In genomic region chr17:3961564-3962047, GRCh38 we compare ENCODE assay signal across 10 cellular contexts. TPM values are rescaled to one million over a fixed set of nuclear protein-coding genes. Genes with fewer than 3 reads are reported as not detected.
DNase-seq lines count a peak whose midpoint lies in the region; ATAC-seq and TF ChIP-seq lines count a peak whose summit lies in the region.
"Had no signal": no experiment of that assay in that cellular context is flagged by ENCODE, and none has a peak within 500 bp of the region (broad histone marks: within the 10 kb centered on the region; RNA-seq: fewer than 3 reads in every experiment).

No MANE protein-coding gene starts in this region.

- no peaks in the 10 kb centered on the region for H3K27me3 ChIP-seq in CD4-positive, alpha-beta T cell (ENCODE audit: control insufficient read depth, insufficient read depth, low read length)
- no peaks in the 10 kb centered on the region for H3K27me3 ChIP-seq in OCI-LY3 (ENCODE audit: low read depth, low read length)
- H3K27me3 ChIP-seq in esophagus muscularis mucosa = peaks cover 0 to 44% (median 6%) of the 10 kb centered on the region in 4 donors
- peaks cover 26% of the 10 kb centered on the region for H3K27me3 ChIP-seq in SK-N-SH (ENCODE audit: insufficient read depth)

- CTCF ChIA-PET in CD4-positive, alpha-beta T cell (lab: Charles Lee) = interaction anchor here (0.7 to 2.7 kb wide), 3 partner anchors 10 to 49 kb away, joined by 3 to 8 read pairs (median 4); no protein-coding TSS in a partner anchor
- CTCF ChIA-PET in SK-N-SH (lab: Yijun Ruan, JAX) = interaction anchor here (1.1 to 2.3 kb wide), 3 partner anchors 18 to 97 kb away, joined by 3 to 12 read pairs (median 5); no protein-coding TSS in a partner anchor

- no peak for TF ChIP-seq EP300 in esophagus muscularis mucosa (IDR thresholded peaks at IDR 0.05)
- no peak for TF ChIP-seq EP300 in SK-N-SH (IDR thresholded peaks at IDR 0.05; ENCODE audit: borderline replicate concordance in 1 of 2, low read depth in 1 of 2, low read length in 1 of 2)

- H3K27ac ChIP-seq in CD4-positive, alpha-beta T cell (ENCODE audit: low read depth, low read length) = peak overlapping the region; percentile 53
- H3K27ac ChIP-seq in OCI-LY3 (ENCODE audit: low read length) = no peak overlapping the region; the same call in 1 of the 2 replicates
- peak overlapping the region in 3 of 4 donors; percentile 5 to 79 (median 10) for H3K27ac ChIP-seq in esophagus muscularis mucosa (replicated peaks in 1 of 4)
- no peak overlapping the region for H3K27ac ChIP-seq in SK-N-SH (ENCODE audit: low read depth in 2 of 2, low read length in 1 of 2)

- H3K4me1 ChIP-seq in OCI-LY3 (ENCODE audit: low read length) (peaks cover 46% of the 10 kb centered on the region), esophagus muscularis mucosa (peaks cover 31 to 68% (median 66%) of the 10 kb centered on the region in 4 donors), SK-N-SH (ENCODE audit: control insufficient read depth in 1 of 2, insufficient read depth in 2 of 2, low read depth in 1 of 2, low read length in 1 of 2) (peaks cover 0 to 9% of the 10 kb centered on the region in 2 experiments; a peak in 1 of 4 replicates)

- TF ChIP-seq RAD21 in SK-N-SH (IDR thresholded peaks at IDR 0.05; ENCODE audit: low read length) = no peak

- ATAC-seq in CD4-positive, alpha-beta T cell (ENCODE audit: poor library complexity) = no peak
- ATAC-seq: Panc1 had no signal

- peaks cover 58% of the 10 kb centered on the region for H3K36me3 Mint-ChIP-seq in CD4-positive, alpha-beta T cell (ENCODE audit: low read depth)

- peaks cover 4% of the 10 kb centered on the region for H3F3A ChIP-seq in SK-N-SH (replicated peaks; ENCODE audit: insufficient read depth)

- no peaks in the 10 kb centered on the region for H3K9me3 ChIP-seq in CD4-positive, alpha-beta T cell (ENCODE audit: control insufficient read depth, low read length)
- no peaks in the 10 kb centered on the region for H3K9me3 ChIP-seq in OCI-LY3 (ENCODE audit: insufficient read depth, low read length)
- H3K9me3 ChIP-seq in esophagus muscularis mucosa = no peaks in the 10 kb centered on the region
- H3K9me3 ChIP-seq in SK-N-SH = no peaks in the 10 kb centered on the region

- H3K4me3 ChIP-seq in OCI-LY3 (ENCODE audit: low read length) (peak overlapping the region; percentile 99), esophagus muscularis mucosa (peak overlapping the region in 2 of 4 donors; percentile 13 to 59), SK-N-SH (ENCODE audit: low read depth in 2 of 2, low read length in 1 of 2) (no peak overlapping the region)

- H4K20me1 ChIP-seq in OCI-LY3 (ENCODE audit: insufficient read depth, low read length) = peaks cover 59% of the 10 kb centered on the region
- H4K20me1 ChIP-seq in SK-N-SH (ENCODE audit: insufficient read depth) = no peaks in the 10 kb centered on the region

- H2AFZ ChIP-seq in OCI-LY3 (ENCODE audit: low read depth, low read length) (no peak overlapping the region), SK-N-SH (ENCODE audit: low read depth) (no peak overlapping the region)

- no peak for TF ChIP-seq POLR2A in esophagus muscularis mucosa (IDR thresholded peaks at IDR 0.05; ENCODE audit: low read depth)

- H3K9me3 Mint-ChIP-seq in CD4-positive, alpha-beta T cell = no peaks in the 10 kb centered on the region

- H3K36me3 ChIP-seq in OCI-LY3 (replicated peaks; ENCODE audit: low read depth, low read length) (peaks cover 13% of the 10 kb centered on the region), esophagus muscularis mucosa (no peaks in the 10 kb centered on the region), SK-N-SH (replicated peaks in 1 of 2; ENCODE audit: control insufficient read depth in 1 of 2, insufficient read depth in 2 of 2, low read length in 1 of 2) (no peaks in the 10 kb centered on the region)

- DNase-seq in CD4-positive, alpha-beta T cell = peak in 7 of 10 experiments; percentile 17 to 61 (median 27)
- DNase-seq in GM19238 (ENCODE audit: insufficient read length, low spot score) = peak; percentile 54
- no peak for DNase-seq in esophagus muscularis mucosa (ENCODE audit: extremely low spot score)
- no peak for DNase-seq in SK-N-SH
- no peak for DNase-seq in SW480 (ENCODE audit: low spot score)
- DNase-seq in NCI-H2227 (lab: John Stamatoyannopoulos, UW; ENCODE audit: unreplicated experiment) = no peak
- no peak for DNase-seq in GM19240 (ENCODE audit: insufficient read length, low spot score)

- peaks cover 81% of the 10 kb centered on the region for H3K4me1 Mint-ChIP-seq in CD4-positive, alpha-beta T cell (ENCODE audit: low read depth)

- peak overlapping the region; percentile 86 for H3K4me3 Mint-ChIP-seq in CD4-positive, alpha-beta T cell

- no peaks in the 10 kb centered on the region for H3K9me2 ChIP-seq in SK-N-SH

- H3K9ac ChIP-seq in OCI-LY3 (ENCODE audit: low read length) (0 out of 2 replicates have a peak overlapping the region, but pooled peaks have one; percentile 94), SK-N-SH (no peak overlapping the region)

- peaks cover 60% of the 10 kb centered on the region for H3K79me2 ChIP-seq in OCI-LY3 (ENCODE audit: low read length)
- no peaks in the 10 kb centered on the region for H3K79me2 ChIP-seq in SK-N-SH (ENCODE audit: insufficient read depth)

- intact Hi-C loops in CD4-positive, alpha-beta T cell (cut with DNase I, micrococcal nuclease) = loop anchor here (2.0 to 5.0 kb wide), 6 partner anchors 17 to 181 kb away; partner anchors contain the start of genes CYB5D2 (in 2 of the 2) and ZZEF1 (in 2 of the 2)
- intact Hi-C loops in esophagus muscularis mucosa (cut with DNase I) = no loop called here

- POLR2A ChIA-PET in CD4-positive, alpha-beta T cell (lab: Charles Lee) = interaction anchor here (0.8 to 5.6 kb wide), 5 partner anchors 16 to 228 kb away, joined by 3 to 40 read pairs (median 5); partner anchors contain the start of genes CYB5D2, NCBP3 and ZZEF1
- POLR2A ChIA-PET in SK-N-SH (lab: Yijun Ruan, JAX) = no interaction called here

- no peaks in the 10 kb centered on the region for H3K27me3 Mint-ChIP-seq in CD4-positive, alpha-beta T cell

- WGBS in esophagus muscularis mucosa = 76% methylated on average over 4 of the region's 5 CpGs
- WGBS in SK-N-SH (ENCODE audit: low lambda C conversion rate) = 10% methylated on average over 2 of the region's 5 CpGs

- peak overlapping the region; percentile 79 for H3K27ac Mint-ChIP-seq in CD4-positive, alpha-beta T cell

- H3K4me2 ChIP-seq in OCI-LY3 (ENCODE audit: low read length) (peak overlapping the region; percentile 96), SK-N-SH (no peak overlapping the region)

- no peak for TF ChIP-seq CTCF in CD4-positive, alpha-beta T cell (IDR thresholded peaks at IDR 0.05)
- TF ChIP-seq CTCF in OCI-LY3 (IDR thresholded peaks at IDR 0.05; ENCODE audit: low read depth, low read length) (no peak), esophagus muscularis mucosa (IDR thresholded peaks at IDR 0.05) (no peak), SK-N-SH (IDR thresholded peaks at IDR 0.05) (no peak)

TF ChIP-seq in SK-N-SH, 30 proteins besides CTCF, POLR2A, EP300 and RAD21:
- TF ChIP-seq SMC3 (IDR thresholded peaks at IDR 0.05; ENCODE audit: low read depth, low read length) = no peak
- no peak for TF ChIP-seq IRF3 (IDR thresholded peaks at IDR 0.05; ENCODE audit: low read depth, low read length)
- no peak for TF ChIP-seq NFIC (IDR thresholded peaks at IDR 0.05; ENCODE audit: borderline replicate concordance)
- TF ChIP-seq GATA2 (CRISPR knock-in tag; IDR thresholded peaks at IDR 0.05) = no peak

RNA-seq across cellular contexts. Expression of gene ATP2A3, which starts 2.6 kb away (rescaled TPM):
- total RNA-seq in CD4-positive, alpha-beta T cell = 100 to 1,000 TPM; 197 to 199 TPM
- total RNA-seq in esophagus muscularis mucosa = 10 to 100 TPM; 17.9 to 35.4 (median 24.8) TPM
- 1.9 and 2.1 TPM in 2 replicates for polyA plus RNA-seq in SK-N-SH (2012; rRNA removed)
- 0.67 and 0.92 TPM in 2 replicates for polyA plus RNA-seq in SK-N-SH (2012; cell fraction: cytosol; rRNA removed)
- 4.9 and 5.6 TPM in 2 replicates for polyA plus RNA-seq in SK-N-SH (2012; cell fraction: nucleus; rRNA removed)
- polyA plus RNA-seq: neural cell had no signal

RNA-seq across cellular contexts. Expression of gene P2RX1, which starts 45.3 kb away (rescaled TPM):
- 1 to 10 TPM in 1 of 2 experiments, under 1 TPM in 1; 0.34 to 1.0 TPM for total RNA-seq in CD4-positive, alpha-beta T cell
- 10 to 100 TPM in 2 of 4 donors, 1 to 10 TPM in 2; 3.7 to 26.0 (median 10.2) TPM for total RNA-seq in esophagus muscularis mucosa
- not detected in 2 replicates for polyA plus RNA-seq in SK-N-SH (2012; rRNA removed)
- not detected in 2 replicates for polyA plus RNA-seq in SK-N-SH (2012; cell fraction: cytosol; rRNA removed)
- 0.04 TPM in 1 of 2 replicates, not detected in the other for polyA plus RNA-seq in SK-N-SH (2012; cell fraction: nucleus; rRNA removed)
- polyA plus RNA-seq: neural cell had no signal

Comparison
In these comparisons a context has a peak if more than half of its experiments do, and no peak if none do; other contexts are left out.
1. DNase-seq: peak in CD4-positive, alpha-beta T cell (7 of 10) and GM19238 (single experiment); none in esophagus muscularis mucosa (single experiment), SK-N-SH (single experiment), SW480 (single experiment), NCI-H2227 (single experiment) and GM19240 (single experiment).
2. H3K27ac ChIP-seq: peak in CD4-positive, alpha-beta T cell (single experiment) and esophagus muscularis mucosa (3 of 4); none in OCI-LY3 (single experiment) and SK-N-SH (0 of 2).
3. RNA of gene ATP2A3, which starts 2.6 kb away (total RNA-seq): 197 to 199 TPM in CD4-positive, alpha-beta T cell; 17.9 to 35.4 TPM in esophagus muscularis mucosa; every median in the first group is over 4 times any median in the second.